Comparison of ENCODE assay signal across 2 cellular contexts in the genomic region with DNA sequence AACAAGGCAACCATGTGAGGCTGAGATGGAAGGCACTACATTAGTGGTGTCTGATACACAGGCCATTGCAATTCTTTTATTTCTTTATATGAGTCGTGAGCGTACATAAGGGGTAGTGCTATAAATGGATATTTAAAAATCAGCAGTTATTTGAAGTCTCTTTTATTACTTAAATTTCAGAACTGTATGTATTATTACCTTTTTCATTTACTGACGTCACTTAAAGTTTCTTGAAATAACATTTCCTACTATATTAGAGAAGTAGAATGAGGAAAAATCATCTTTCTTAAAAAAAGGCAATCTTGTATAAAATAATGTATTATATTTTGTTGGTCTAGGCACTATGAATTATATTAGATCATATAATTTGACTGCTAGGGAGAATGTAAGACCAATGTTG.
TF ChIP-seq lines count a peak whose summit lies in the region.

No MANE protein-coding gene starts in this region.

TF ChIP-seq in HepG2, 621 proteins besides CTCF, POLR2A, EP300 and RAD21:
- no peak for TF ChIP-seq KAT7 (CRISPR knock-in tag; IDR thresholded peaks at IDR 0.05; ENCODE audit: borderline replicate concordance)
- TF ChIP-seq, protein P1, sequence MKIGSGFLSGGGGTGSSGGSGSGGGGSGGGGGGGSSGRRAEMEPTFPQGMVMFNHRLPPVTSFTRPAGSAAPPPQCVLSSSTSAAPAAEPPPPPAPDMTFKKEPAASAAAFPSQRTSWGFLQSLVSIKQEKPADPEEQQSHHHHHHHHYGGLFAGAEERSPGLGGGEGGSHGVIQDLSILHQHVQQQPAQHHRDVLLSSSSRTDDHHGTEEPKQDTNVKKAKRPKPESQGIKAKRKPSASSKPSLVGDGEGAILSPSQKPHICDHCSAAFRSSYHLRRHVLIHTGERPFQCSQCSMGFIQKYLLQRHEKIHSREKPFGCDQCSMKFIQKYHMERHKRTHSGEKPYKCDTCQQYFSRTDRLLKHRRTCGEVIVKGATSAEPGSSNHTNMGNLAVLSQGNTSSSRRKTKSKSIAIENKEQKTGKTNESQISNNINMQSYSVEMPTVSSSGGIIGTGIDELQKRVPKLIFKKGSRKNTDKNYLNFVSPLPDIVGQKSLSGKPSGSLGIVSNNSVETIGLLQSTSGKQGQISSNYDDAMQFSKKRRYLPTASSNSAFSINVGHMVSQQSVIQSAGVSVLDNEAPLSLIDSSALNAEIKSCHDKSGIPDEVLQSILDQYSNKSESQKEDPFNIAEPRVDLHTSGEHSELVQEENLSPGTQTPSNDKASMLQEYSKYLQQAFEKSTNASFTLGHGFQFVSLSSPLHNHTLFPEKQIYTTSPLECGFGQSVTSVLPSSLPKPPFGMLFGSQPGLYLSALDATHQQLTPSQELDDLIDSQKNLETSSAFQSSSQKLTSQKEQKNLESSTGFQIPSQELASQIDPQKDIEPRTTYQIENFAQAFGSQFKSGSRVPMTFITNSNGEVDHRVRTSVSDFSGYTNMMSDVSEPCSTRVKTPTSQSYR (CRISPR knock-in tag; IDR thresholded peaks at IDR 0.05; ENCODE audit: borderline replicate concordance) = no peak
- TF ChIP-seq, protein P2, sequence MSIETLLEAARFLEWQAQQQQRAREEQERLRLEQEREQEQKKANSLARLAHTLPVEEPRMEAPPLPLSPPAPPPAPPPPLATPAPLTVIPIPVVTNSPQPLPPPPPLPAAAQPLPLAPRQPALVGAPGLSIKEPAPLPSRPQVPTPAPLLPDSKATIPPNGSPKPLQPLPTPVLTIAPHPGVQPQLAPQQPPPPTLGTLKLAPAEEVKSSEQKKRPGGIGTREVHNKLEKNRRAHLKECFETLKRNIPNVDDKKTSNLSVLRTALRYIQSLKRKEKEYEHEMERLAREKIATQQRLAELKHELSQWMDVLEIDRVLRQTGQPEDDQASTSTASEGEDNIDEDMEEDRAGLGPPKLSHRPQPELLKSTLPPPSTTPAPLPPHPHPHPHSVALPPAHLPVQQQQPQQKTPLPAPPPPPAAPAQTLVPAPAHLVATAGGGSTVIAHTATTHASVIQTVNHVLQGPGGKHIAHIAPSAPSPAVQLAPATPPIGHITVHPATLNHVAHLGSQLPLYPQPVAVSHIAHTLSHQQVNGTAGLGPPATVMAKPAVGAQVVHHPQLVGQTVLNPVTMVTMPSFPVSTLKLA (IDR thresholded peaks at IDR 0.05) = no peak
- TF ChIP-seq, protein P3, sequence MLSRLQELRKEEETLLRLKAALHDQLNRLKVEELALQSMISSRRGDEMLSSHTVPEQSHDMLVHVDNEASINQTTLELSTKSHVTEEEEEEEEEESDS (CRISPR knock-in tag; IDR thresholded peaks at IDR 0.05; ENCODE audit: borderline replicate concordance) = no peak
- TF ChIP-seq FLYWCH1 (CRISPR knock-in tag; IDR thresholded peaks at IDR 0.05) = no peak
- no peak for TF ChIP-seq ZNF3 (CRISPR knock-in tag; IDR thresholded peaks at IDR 0.05)
- peak; percentile 64 for TF ChIP-seq CREB1 (IDR thresholded peaks at IDR 0.05)
- TF ChIP-seq CREB1 (CRISPR knock-in tag; IDR thresholded peaks at IDR 0.05) = no peak
- TF ChIP-seq ATF7 (IDR thresholded peaks at IDR 0.05) = peak; percentile 51
- TF ChIP-seq ATF7 (CRISPR knock-in tag; IDR thresholded peaks at IDR 0.05) = no peak
- TF ChIP-seq FOXK2 (IDR thresholded peaks at IDR 0.05) = no peak
- TF ChIP-seq FOXC1 (CRISPR knock-in tag; IDR thresholded peaks at IDR 0.05; ENCODE audit: borderline replicate concordance) = no peak
- TF ChIP-seq, protein P4, sequence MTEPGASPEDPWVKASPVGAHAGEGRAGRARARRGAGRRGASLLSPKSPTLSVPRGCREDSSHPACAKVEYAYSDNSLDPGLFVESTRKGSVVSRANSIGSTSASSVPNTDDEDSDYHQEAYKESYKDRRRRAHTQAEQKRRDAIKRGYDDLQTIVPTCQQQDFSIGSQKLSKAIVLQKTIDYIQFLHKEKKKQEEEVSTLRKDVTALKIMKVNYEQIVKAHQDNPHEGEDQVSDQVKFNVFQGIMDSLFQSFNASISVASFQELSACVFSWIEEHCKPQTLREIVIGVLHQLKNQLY (CRISPR knock-in tag; IDR thresholded peaks at IDR 0.05) = no peak
- no peak for TF ChIP-seq ZNF33A (CRISPR knock-in tag; IDR thresholded peaks at IDR 0.05; ENCODE audit: borderline replicate concordance)
- TF ChIP-seq, protein P5, sequence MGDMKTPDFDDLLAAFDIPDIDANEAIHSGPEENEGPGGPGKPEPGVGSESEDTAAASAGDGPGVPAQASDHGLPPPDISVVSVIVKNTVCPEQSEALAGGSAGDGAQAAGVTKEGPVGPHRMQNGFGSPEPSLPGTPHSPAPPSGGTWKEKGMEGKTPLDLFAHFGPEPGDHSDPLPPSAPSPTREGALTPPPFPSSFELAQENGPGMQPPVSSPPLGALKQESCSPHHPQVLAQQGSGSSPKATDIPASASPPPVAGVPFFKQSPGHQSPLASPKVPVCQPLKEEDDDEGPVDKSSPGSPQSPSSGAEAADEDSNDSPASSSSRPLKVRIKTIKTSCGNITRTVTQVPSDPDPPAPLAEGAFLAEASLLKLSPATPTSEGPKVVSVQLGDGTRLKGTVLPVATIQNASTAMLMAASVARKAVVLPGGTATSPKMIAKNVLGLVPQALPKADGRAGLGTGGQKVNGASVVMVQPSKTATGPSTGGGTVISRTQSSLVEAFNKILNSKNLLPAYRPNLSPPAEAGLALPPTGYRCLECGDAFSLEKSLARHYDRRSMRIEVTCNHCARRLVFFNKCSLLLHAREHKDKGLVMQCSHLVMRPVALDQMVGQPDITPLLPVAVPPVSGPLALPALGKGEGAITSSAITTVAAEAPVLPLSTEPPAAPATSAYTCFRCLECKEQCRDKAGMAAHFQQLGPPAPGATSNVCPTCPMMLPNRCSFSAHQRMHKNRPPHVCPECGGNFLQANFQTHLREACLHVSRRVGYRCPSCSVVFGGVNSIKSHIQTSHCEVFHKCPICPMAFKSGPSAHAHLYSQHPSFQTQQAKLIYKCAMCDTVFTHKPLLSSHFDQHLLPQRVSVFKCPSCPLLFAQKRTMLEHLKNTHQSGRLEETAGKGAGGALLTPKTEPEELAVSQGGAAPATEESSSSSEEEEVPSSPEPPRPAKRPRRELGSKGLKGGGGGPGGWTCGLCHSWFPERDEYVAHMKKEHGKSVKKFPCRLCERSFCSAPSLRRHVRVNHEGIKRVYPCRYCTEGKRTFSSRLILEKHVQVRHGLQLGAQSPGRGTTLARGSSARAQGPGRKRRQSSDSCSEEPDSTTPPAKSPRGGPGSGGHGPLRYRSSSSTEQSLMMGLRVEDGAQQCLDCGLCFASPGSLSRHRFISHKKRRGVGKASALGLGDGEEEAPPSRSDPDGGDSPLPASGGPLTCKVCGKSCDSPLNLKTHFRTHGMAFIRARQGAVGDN (CRISPR knock-in tag; IDR thresholded peaks at IDR 0.05) = no peak
- no peak for TF ChIP-seq ZNF589 (CRISPR knock-in tag; conservative IDR thresholded peaks at IDR 0.05)
TF ChIP-seq in HepG2: peak in this region for 2.

TF ChIP-seq in neural cell, 6 proteins besides CTCF, POLR2A, EP300 and RAD21:
- TF ChIP-seq TAF1 (IDR thresholded peaks at IDR 0.05; ENCODE audit: low read depth) = no peak
- no peak for TF ChIP-seq SMC3 (conservative IDR thresholded peaks at IDR 0.05; ENCODE audit: poor library complexity)
- no peak for TF ChIP-seq POLR2AphosphoS5 (IDR thresholded peaks at IDR 0.05)
- no peak for TF ChIP-seq MXI1 (conservative IDR thresholded peaks at IDR 0.05; ENCODE audit: poor library complexity, severe bottlenecking)
- TF ChIP-seq, protein P6, sequence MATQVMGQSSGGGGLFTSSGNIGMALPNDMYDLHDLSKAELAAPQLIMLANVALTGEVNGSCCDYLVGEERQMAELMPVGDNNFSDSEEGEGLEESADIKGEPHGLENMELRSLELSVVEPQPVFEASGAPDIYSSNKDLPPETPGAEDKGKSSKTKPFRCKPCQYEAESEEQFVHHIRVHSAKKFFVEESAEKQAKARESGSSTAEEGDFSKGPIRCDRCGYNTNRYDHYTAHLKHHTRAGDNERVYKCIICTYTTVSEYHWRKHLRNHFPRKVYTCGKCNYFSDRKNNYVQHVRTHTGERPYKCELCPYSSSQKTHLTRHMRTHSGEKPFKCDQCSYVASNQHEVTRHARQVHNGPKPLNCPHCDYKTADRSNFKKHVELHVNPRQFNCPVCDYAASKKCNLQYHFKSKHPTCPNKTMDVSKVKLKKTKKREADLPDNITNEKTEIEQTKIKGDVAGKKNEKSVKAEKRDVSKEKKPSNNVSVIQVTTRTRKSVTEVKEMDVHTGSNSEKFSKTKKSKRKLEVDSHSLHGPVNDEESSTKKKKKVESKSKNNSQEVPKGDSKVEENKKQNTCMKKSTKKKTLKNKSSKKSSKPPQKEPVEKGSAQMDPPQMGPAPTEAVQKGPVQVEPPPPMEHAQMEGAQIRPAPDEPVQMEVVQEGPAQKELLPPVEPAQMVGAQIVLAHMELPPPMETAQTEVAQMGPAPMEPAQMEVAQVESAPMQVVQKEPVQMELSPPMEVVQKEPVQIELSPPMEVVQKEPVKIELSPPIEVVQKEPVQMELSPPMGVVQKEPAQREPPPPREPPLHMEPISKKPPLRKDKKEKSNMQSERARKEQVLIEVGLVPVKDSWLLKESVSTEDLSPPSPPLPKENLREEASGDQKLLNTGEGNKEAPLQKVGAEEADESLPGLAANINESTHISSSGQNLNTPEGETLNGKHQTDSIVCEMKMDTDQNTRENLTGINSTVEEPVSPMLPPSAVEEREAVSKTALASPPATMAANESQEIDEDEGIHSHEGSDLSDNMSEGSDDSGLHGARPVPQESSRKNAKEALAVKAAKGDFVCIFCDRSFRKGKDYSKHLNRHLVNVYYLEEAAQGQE (IDR thresholded peaks at IDR 0.05; ENCODE audit: borderline replicate concordance) = no peak
- no peak for TF ChIP-seq EZH2 (IDR thresholded peaks at IDR 0.05; ENCODE audit: borderline replicate concordance, insufficient read depth, low read length, poor library complexity, severe bottlenecking)
